Comparison of ENCODE assay signal across 30 cellular contexts in genomic region chr15:50066693-50067092, GRCh38. TPM values are rescaled to one million over a fixed set of nuclear protein-coding genes. Genes with fewer than 3 reads are reported as not detected.
DNase-seq lines count a peak whose midpoint lies in the region; ATAC-seq, FAIRE-seq and TF ChIP-seq lines count a peak whose summit lies in the region.
"Had no signal": no experiment of that assay in that cellular context is flagged by ENCODE, and none has a peak within 500 bp of the region (broad histone marks: within the 10 kb centered on the region; RNA-seq: fewer than 3 reads in every experiment).

No MANE protein-coding gene starts in this region.

- H3K27me3 ChIP-seq in HepG2 (ENCODE audit: control insufficient read depth in 1 of 2, insufficient read depth in 2 of 2, low read length in 2 of 2) = no peaks in the 10 kb centered on the region
- no peaks in the 10 kb centered on the region for H3K27me3 ChIP-seq in right lobe of liver
- H3K27me3 ChIP-seq in MM.1S (replicated peaks; ENCODE audit: insufficient read depth, low read length) = no peaks in the 10 kb centered on the region
- H3K27me3 ChIP-seq: colonic mucosa, esophagus muscularis mucosa, gastroesophageal sphincter, sigmoid colon, SJCRH30, upper lobe of left lung had no signal

- H3K9ac ChIP-seq in HepG2 (ENCODE audit: insufficient read depth, low read depth, low read length) = no peak overlapping the region
- no peak overlapping the region for H3K9ac ChIP-seq in MM.1S (ENCODE audit: low read length)

- H3K27ac ChIP-seq in HepG2 (ENCODE audit: extremely low read length, insufficient read depth, low read length) (no peak overlapping the region), right lobe of liver (no peak overlapping the region), MM.1S (ENCODE audit: low read length) (no peak overlapping the region)
- H3K27ac ChIP-seq: colonic mucosa, esophagus muscularis mucosa, gastroesophageal sphincter, SJCRH30 had no signal

- WGBS in HepG2 (ENCODE audit: low lambda C conversion rate) = 66% methylated on average over 4 of the region's 4 CpGs
- WGBS in right lobe of liver (ENCODE audit: insufficient coverage, low coverage, low lambda C conversion rate, missing lambda C conversion rate) = 55% methylated on average over 4 of the region's 4 CpGs

- H3K36me3 ChIP-seq in HepG2 (replicated peaks in 1 of 2; ENCODE audit: control insufficient read depth in 1 of 2, insufficient read depth in 2 of 2, low read length in 2 of 2) (no peaks in the 10 kb centered on the region), right lobe of liver (no peaks in the 10 kb centered on the region), MM.1S (replicated peaks; ENCODE audit: insufficient read depth, low read length) (no peaks in the 10 kb centered on the region)
- H3K36me3 ChIP-seq: colonic mucosa, esophagus muscularis mucosa, gastroesophageal sphincter, sigmoid colon, SJCRH30, upper lobe of left lung had no signal

- H3K9me2 ChIP-seq in MM.1S (replicated peaks; ENCODE audit: insufficient read depth, low read length) = no peaks in the 10 kb centered on the region

- TF ChIP-seq POLR2A in HepG2 (IDR thresholded peaks at IDR 0.05; ENCODE audit: insufficient read depth in 1 of 2, low read depth in 2 of 2, low read length in 2 of 2) (no peak), right lobe of liver (IDR thresholded peaks at IDR 0.05) (no peak), erythroblast (IDR thresholded peaks at IDR 0.05; ENCODE audit: low read length) (no peak)

- no peak for TF ChIP-seq EP300 in HepG2 (IDR thresholded peaks at IDR 0.05; ENCODE audit: low read depth in 2 of 2, low read length in 2 of 2)
- no peak for TF ChIP-seq EP300 in HepG2 (CRISPR knock-in tag; IDR thresholded peaks at IDR 0.05; ENCODE audit: borderline replicate concordance)

- DNase-seq in HepG2 (ENCODE audit: low spot score) (no peak), right lobe of liver (no peak), WTC11 (ENCODE audit: low spot score) (no peak), immature natural killer cell (no peak), NOMO-1 treated with dmso at 0.1 percent for 144 hours (lab: John Stamatoyannopoulos, UW; ENCODE audit: unreplicated experiment) (no peak), erythroblast (lab: John Stamatoyannopoulos, UW) (no peak), MM.1S (no peak)
- no peak for DNase-seq in stimulated activated naive B cell treated with anti-CD40 and anti-IgM and Interleukin-4, amounts not matched to agents 10 μg/mL and 1 μg/mL and 100 μg/mL, for 72 hours
- DNase-seq: activated naive CD4-positive, alpha-beta T cell treated with Interleukin-2 at 50 U/mL for 16 hours; anterior cingulate cortex; colonic mucosa; hypothalamus; left ventricle myocardium superior; midbrain; NCI-H1694; NCI-H526 treated with DMSO at 0.1 percent for 48 hours; posterior cingulate gyrus; sigmoid colon; SJCRH30; upper lobe of left lung had no signal

- CTCF ChIA-PET in HepG2 (lab: Yijun Ruan, JAX; ENCODE audit: low intra/inter-chr PET ratio, low total read pairs) (no interaction called here), WTC11 (lab: Charles Lee) (no interaction called here)

- H4K20me1 ChIP-seq in HepG2 (ENCODE audit: insufficient read depth, low read length) (no peaks in the 10 kb centered on the region), MM.1S (ENCODE audit: insufficient read depth, low read length) (no peaks in the 10 kb centered on the region)

- no peaks in the 10 kb centered on the region for H3K79me2 ChIP-seq in HepG2 (ENCODE audit: insufficient read depth, low read length)
- no peaks in the 10 kb centered on the region for H3K79me2 ChIP-seq in MM.1S (ENCODE audit: low read length)

- TF ChIP-seq CTCF in HepG2 (CRISPR knock-in tag; IDR thresholded peaks at IDR 0.05) = no peak
- no peak for TF ChIP-seq CTCF in right lobe of liver (IDR thresholded peaks at IDR 0.05)
- TF ChIP-seq CTCF in WTC11 (IDR thresholded peaks at IDR 0.05) = no peak
- TF ChIP-seq CTCF in MM.1S (IDR thresholded peaks at IDR 0.05; ENCODE audit: low read length) = no peak

- peak overlapping the region; percentile 40; the same call in 1 of the 2 replicates for H3K4me2 ChIP-seq in HepG2 (ENCODE audit: low read depth, low read length)
- H3K4me2 ChIP-seq in MM.1S (ENCODE audit: low read depth, low read length) = no peak overlapping the region

- no peaks in the 10 kb centered on the region for H3F3A ChIP-seq in MM.1S (ENCODE audit: insufficient read depth, low read length)

- H3K9me3 Mint-ChIP-seq in WTC11 = no peaks in the 10 kb centered on the region
- no peaks in the 10 kb centered on the region for H3K9me3 Mint-ChIP-seq in immature natural killer cell
- H3K9me3 Mint-ChIP-seq in stimulated activated naive B cell treated with anti-CD40 and anti-IgM and Interleukin-4, amounts not matched to agents 10 μg/mL and 1 μg/mL and 100 μg/mL, for 72 hours = no peaks in the 10 kb centered on the region
- H3K9me3 Mint-ChIP-seq: effector memory CD8-positive, alpha-beta T cell; IgD-negative memory B cell; nephron; T-cell had no signal

- no peak for TF ChIP-seq RAD21 in HepG2 (CRISPR knock-in tag; IDR thresholded peaks at IDR 0.05)

- POLR2A ChIA-PET in HepG2 (lab: Yijun Ruan, JAX) (no interaction called here), WTC11 (lab: Charles Lee) (no interaction called here)

- ATAC-seq in HepG2 (no peak), right lobe of liver (no peak), WTC11 (no peak)
- ATAC-seq in stimulated activated naive B cell treated with anti-CD40 and anti-IgM and Interleukin-4, amounts not matched to agents 10 μg/mL and 1 μg/mL and 100 μg/mL, for 72 hours (replicated peaks) = no peak
- ATAC-seq: gastroesophageal sphincter, left ventricle myocardium superior, T-cell had no signal

- in situ Hi-C loops in HepG2 (cut with HindIII; ENCODE audit: extremely low pct_ligation_motif_present, low pct_unique_long_range_greater_than_20kb) = no loop called here

- H3K4me1 Mint-ChIP-seq in WTC11 (peaks cover 2% of the 10 kb centered on the region; the same call in 1 of the 2 replicates), immature natural killer cell (peaks cover 53 to 90% of the 10 kb centered on the region in 2 donors)
- peaks cover 11 to 12% of the 10 kb centered on the region in 2 donors for H3K4me1 Mint-ChIP-seq in stimulated activated naive B cell treated with anti-CD40 and anti-IgM and Interleukin-4, amounts not matched to agents 10 μg/mL and 1 μg/mL and 100 μg/mL, for 72 hours

- H3K36me3 Mint-ChIP-seq in WTC11 (no peaks in the 10 kb centered on the region), immature natural killer cell (peaks cover 4 to 27% (median 13%) of the 10 kb centered on the region in 3 donors)
- no peaks in the 10 kb centered on the region for H3K36me3 Mint-ChIP-seq in stimulated activated naive B cell treated with anti-CD40 and anti-IgM and Interleukin-4, amounts not matched to agents 10 μg/mL and 1 μg/mL and 100 μg/mL, for 72 hours
- H3K36me3 Mint-ChIP-seq: IgD-negative memory B cell, T-cell had no signal

- H3K4me3 ChIP-seq in HepG2 (replicated peaks in 1 of 3; ENCODE audit: insufficient read depth in 1 of 3, low read depth in 2 of 3, low read length in 3 of 3) (no peak overlapping the region), right lobe of liver (no peak overlapping the region), MM.1S (ENCODE audit: low read length) (no peak overlapping the region)
- H3K4me3 ChIP-seq: colonic mucosa, esophagus muscularis mucosa, gastroesophageal sphincter, sigmoid colon, SJCRH30, upper lobe of left lung had no signal

- H3K27ac Mint-ChIP-seq in WTC11 (peak overlapping the region; percentile 3; the same call in 1 of the 2 replicates), immature natural killer cell (peak overlapping the region; percentile 40 to 92 (median 84))
- H3K27ac Mint-ChIP-seq in stimulated activated naive B cell treated with anti-CD40 and anti-IgM and Interleukin-4, amounts not matched to agents 10 μg/mL and 1 μg/mL and 100 μg/mL, for 72 hours = peak overlapping the region; percentile 15
- H3K27ac Mint-ChIP-seq: nephron, T-cell had no signal

- FAIRE-seq in HepG2 (lab: Jason Lieb, UNC) = no peak
- FAIRE-seq: D721Med, islet of Langerhans, RCC 7860 had no signal

- intact Hi-C loops in HepG2 (cut with micrococcal nuclease; ENCODE audit: unreplicated experiment) = no loop called here
- intact Hi-C loops in right lobe of liver (cut with DNase I) = no loop called here

- H3K4me1 ChIP-seq in HepG2 (ENCODE audit: insufficient read depth, low read length) (peaks cover 23% of the 10 kb centered on the region), right lobe of liver (no peaks in the 10 kb centered on the region), MM.1S (ENCODE audit: low read length) (no peaks in the 10 kb centered on the region)
- H3K4me1 ChIP-seq: gastroesophageal sphincter, SJCRH30, upper lobe of left lung had no signal

- BruUV-seq in HepG2 (replicated peaks; lab: Mats Ljungman, UMichigan) = no TSS peak

- H3K9me3 ChIP-seq in HepG2 (ENCODE audit: low read length) (no peaks in the 10 kb centered on the region), right lobe of liver (no peaks in the 10 kb centered on the region), MM.1S (replicated peaks; ENCODE audit: insufficient read depth, low read length) (no peaks in the 10 kb centered on the region)
- H3K9me3 ChIP-seq: colonic mucosa, esophagus muscularis mucosa, gastroesophageal sphincter, sigmoid colon, SJCRH30, upper lobe of left lung had no signal

- H2AFZ ChIP-seq in HepG2 (ENCODE audit: low read length) (peak overlapping the region; percentile 74), MM.1S (ENCODE audit: low read length) (no peak overlapping the region)

- no peaks in the 10 kb centered on the region for H3K27me3 Mint-ChIP-seq in WTC11 (ENCODE audit: low read depth)
- peaks cover 0 to 5% (median 2%) of the 10 kb centered on the region in 3 donors for H3K27me3 Mint-ChIP-seq in immature natural killer cell (ENCODE audit: low read depth in 3 of 3)
- H3K27me3 Mint-ChIP-seq in stimulated activated naive B cell treated with anti-CD40 and anti-IgM and Interleukin-4, amounts not matched to agents 10 μg/mL and 1 μg/mL and 100 μg/mL, for 72 hours = peaks cover 16 to 17% of the 10 kb centered on the region in 2 donors
- H3K27me3 Mint-ChIP-seq: effector memory CD8-positive, alpha-beta T cell had no signal

- H3K4me3 Mint-ChIP-seq in WTC11 (no peak overlapping the region), immature natural killer cell (peak overlapping the region; percentile 5 to 34 (median 15))
- H3K4me3 Mint-ChIP-seq in stimulated activated naive B cell treated with anti-CD40 and anti-IgM and Interleukin-4, amounts not matched to agents 10 μg/mL and 1 μg/mL and 100 μg/mL, for 72 hours = no peak overlapping the region
- H3K4me3 Mint-ChIP-seq: effector memory CD8-positive, alpha-beta T cell; nephron; T-cell had no signal

RNA-seq across cellular contexts. Expression of gene ATP8B4, which starts 52.3 kb away (rescaled TPM):
- total RNA-seq in HepG2 (2016; rRNA removed; fragmentation: Illumina TruSeq; extraction: Trizol) = 0.18 and 0.69 TPM in 2 replicates
- total RNA-seq in HepG2 (2016; cell fraction: cytosol; rRNA removed; fragmentation: Illumina TruSeq; extraction: Trizol; ENCODE audit: low read depth) = 0.44 and 0.81 TPM in 2 replicates
- total RNA-seq in HepG2 (2016; cell fraction: insoluble cytoplasmic fraction; rRNA removed; fragmentation: Illumina TruSeq; extraction: Trizol) = 0.34 and 1.0 TPM in 2 replicates
- 0.28 and 0.45 TPM in 2 replicates for total RNA-seq in HepG2 (2016; cell fraction: membrane; rRNA removed; fragmentation: Illumina TruSeq; extraction: Trizol)
- total RNA-seq in HepG2 (2016; cell fraction: nucleus; rRNA removed; fragmentation: Illumina TruSeq; extraction: Trizol) = 1.9 and 2.8 TPM in 2 replicates
- 0.24 and 0.42 TPM in 2 replicates for polyA plus RNA-seq in HepG2 (2011; rRNA removed)
- 0.04 and 0.07 TPM in 2 replicates for polyA plus RNA-seq in HepG2 (2011; cell fraction: cytosol; rRNA removed)
- 0.61 and 0.71 TPM in 2 replicates for polyA plus RNA-seq in HepG2 (2011; cell fraction: nucleus; rRNA removed)
- polyA plus RNA-seq in HepG2 (2012) = 0.47 and 0.58 TPM in 2 replicates
- polyA plus RNA-seq in HepG2 (2016; cell fraction: cytosol; fragmentation: Illumina TruSeq; extraction: Trizol; ENCODE audit: low read depth) = 0.08 and 0.16 TPM in 2 replicates
- 0.27 and 0.29 TPM in 2 replicates for polyA plus RNA-seq in HepG2 (2016; cell fraction: insoluble cytoplasmic fraction; fragmentation: Illumina TruSeq; extraction: Trizol; ENCODE audit: low read depth)
- 0.10 and 0.19 TPM in 2 replicates for polyA plus RNA-seq in HepG2 (2016; cell fraction: membrane; fragmentation: Illumina TruSeq; extraction: Trizol; ENCODE audit: low read depth)
- polyA plus RNA-seq in HepG2 (2016; cell fraction: nucleus; fragmentation: Illumina TruSeq; extraction: Trizol; ENCODE audit: insufficient read depth, low read depth) = 1.00 and 1.2 TPM in 2 replicates
- 0.36 and 21.5 TPM in 2 replicates for polyA minus RNA-seq in HepG2 (2011; rRNA and poly(A)+ RNA removed; ENCODE audit: low replicate concordance)
- 0.79 TPM in 1 of 2 replicates, not detected in the other for polyA minus RNA-seq in HepG2 (2011; cell fraction: cytosol; rRNA and poly(A)+ RNA removed)
- 2.0 and 2.4 TPM in 2 replicates for polyA minus RNA-seq in HepG2 (2011; cell fraction: nucleus; rRNA and poly(A)+ RNA removed)
- 10 to 100 TPM in 1 of 6 experiments, 1 to 10 TPM in 5; 4.5 to 10.1 (median 6.7) TPM for total RNA-seq in right lobe of liver
- 0.23 to 0.37 TPM (median 0.27 TPM) in 3 replicates for total RNA-seq in WTC11 (2021)
- 10 to 100 TPM; 10.8 to 22.7 (median 18.5) TPM for polyA plus RNA-seq in immature natural killer cell
- total RNA-seq: MCF 10A had no signal
- polyA plus RNA-seq: IgD-negative memory B cell had no signal

Comparison
In these comparisons a context has a peak if more than half of its experiments do, and no peak if none do; other contexts are left out.
1. H3K27ac Mint-ChIP-seq: peak in every context shown above with its lines; median percentile 84 in immature natural killer cell; 15 in stimulated activated naive B cell treated with anti-CD40 and anti-IgM and Interleukin-4, amounts not matched to agents 10 μg/mL and 1 μg/mL and 100 μg/mL, for 72 hours; 3 in WTC11.
2. H3K4me3 Mint-ChIP-seq: peak in immature natural killer cell (5 of 5); none in WTC11 (single experiment) and stimulated activated naive B cell treated with anti-CD40 and anti-IgM and Interleukin-4, amounts not matched to agents 10 μg/mL and 1 μg/mL and 100 μg/mL, for 72 hours (0 of 2).